ENCODE assay signal across 8 cellular contexts in the genomic region with DNA sequence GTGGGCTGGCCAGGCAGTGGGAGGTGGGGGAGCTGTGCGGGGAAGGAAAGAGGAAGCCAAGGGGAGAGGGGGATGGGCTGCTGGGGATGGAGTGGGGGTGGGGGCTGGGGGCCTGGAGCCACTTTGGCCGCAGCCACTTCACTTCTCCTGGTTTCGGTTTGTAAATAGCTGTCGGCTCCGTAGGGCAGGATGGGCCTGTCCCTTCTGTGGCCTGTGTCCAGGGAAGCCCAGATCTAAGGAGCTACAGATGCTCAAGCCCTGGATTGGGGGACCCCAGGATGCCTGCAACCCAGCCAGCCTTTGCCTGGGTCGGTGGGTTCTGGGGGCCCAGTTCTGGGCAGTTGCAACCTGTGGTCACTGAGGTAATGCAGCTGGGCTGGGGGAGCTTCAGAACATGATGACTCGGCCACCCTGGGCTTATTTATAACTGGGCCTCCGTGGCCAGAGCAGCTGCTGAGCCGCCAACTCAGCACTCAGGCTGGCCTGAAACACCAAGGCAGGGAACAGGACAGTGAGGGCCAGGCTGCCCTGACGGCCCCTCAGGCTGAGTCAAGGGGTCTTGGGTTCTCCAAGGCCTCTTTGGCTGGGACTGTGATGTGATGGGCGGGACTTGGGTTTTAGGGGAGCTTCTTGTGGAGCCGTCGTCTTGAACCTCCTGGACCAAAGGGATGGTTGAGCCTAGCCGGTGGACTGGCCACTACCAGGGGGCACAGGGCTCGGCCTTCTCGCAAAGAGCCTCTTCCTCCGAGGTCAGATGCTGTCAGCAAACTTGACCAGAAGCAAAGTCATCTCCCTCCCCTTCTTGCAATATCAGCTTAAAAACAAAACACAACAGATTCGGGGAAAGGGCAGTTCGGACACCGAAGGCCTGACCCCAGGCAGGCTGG. TPM values are rescaled to one million over a fixed set of nuclear protein-coding genes. Genes with fewer than 3 reads are reported as not detected.
DNase-seq lines count a peak whose midpoint lies in the region; ATAC-seq and TF ChIP-seq lines count a peak whose summit lies in the region.

No MANE protein-coding gene starts in this region.

- no peak overlapping the region for H3K9ac ChIP-seq in mesendoderm (ENCODE audit: low read length)

- H3K4me1 ChIP-seq in mesendoderm (ENCODE audit: control insufficient read depth, low read depth, low read length): peaks cover 4% of the 10 kb centered on the region

- H3K4me3 ChIP-seq in AG04450 (ENCODE audit: low read depth, low read length): no peak overlapping the region
- H3K4me3 ChIP-seq in brain microvascular endothelial cell (ENCODE audit: low read depth, low read length): no peak overlapping the region
- no peak overlapping the region for H3K4me3 ChIP-seq in mesendoderm (ENCODE audit: low read length)

- H2BK5ac ChIP-seq in mesendoderm (ENCODE audit: low read length): no peak overlapping the region

- H3K23ac ChIP-seq in mesendoderm (ENCODE audit: low read length): no peak overlapping the region

- H3K56ac ChIP-seq in mesendoderm (ENCODE audit: low read length): peak overlapping the region; percentile 32

- no peaks in the 10 kb centered on the region; the same call in 1 of the 2 replicates for H3K9me3 ChIP-seq in AG04450 (ENCODE audit: control insufficient read depth, insufficient read depth, low read length)

- no peak overlapping the region for H2AK5ac ChIP-seq in mesendoderm (ENCODE audit: low read length)

- H2BK15ac ChIP-seq in mesendoderm (replicated peaks; ENCODE audit: low read depth): no peak overlapping the region

- no peak overlapping the region for H4K8ac ChIP-seq in mesendoderm (ENCODE audit: low read depth, low read length)

- no peaks in the 10 kb centered on the region for H3K36me3 ChIP-seq in brain microvascular endothelial cell (replicated peaks)
- H3K36me3 ChIP-seq in mesendoderm (ENCODE audit: control insufficient read depth, insufficient read depth, low read length): no peaks in the 10 kb centered on the region

- in situ Hi-C loops in brain microvascular endothelial cell (cut with HindIII; ENCODE audit: low pct_ligation_motif_present, low sequenced_read_pairs): no loop called here

- no peak for TF ChIP-seq CTCF in AG04450 (IDR thresholded peaks at IDR 0.05; ENCODE audit: low read depth, low read length)
- no peak for TF ChIP-seq CTCF in brain microvascular endothelial cell (IDR thresholded peaks at IDR 0.05; ENCODE audit: low read depth, low read length, missing control alignments)

- no peaks in the 10 kb centered on the region for H3K79me2 ChIP-seq in mesendoderm (ENCODE audit: control insufficient read depth, insufficient read depth, low read length)

- no peaks in the 10 kb centered on the region for H3K27me3 ChIP-seq in AG04450 (ENCODE audit: control insufficient read depth, insufficient read depth, low read length)
- H3K27me3 ChIP-seq in brain microvascular endothelial cell (replicated peaks): no peaks in the 10 kb centered on the region
- H3K27me3 ChIP-seq in mesendoderm (ENCODE audit: insufficient read depth, low read length, poor library complexity): no peaks in the 10 kb centered on the region

- no peak overlapping the region for H2BK120ac ChIP-seq in mesendoderm (ENCODE audit: low read depth, low read length)

- no peaks in the 10 kb centered on the region for H3K79me1 ChIP-seq in mesendoderm (ENCODE audit: low read length)

- CTCF ChIA-PET in AG04450 (lab: Charles Lee): interaction anchor here (0.5 to 3.4 kb wide), 6 partner anchors 18 to 214 kb away, joined by 3 to 31 read pairs (median 4); no protein-coding TSS in a partner anchor

- H3K18ac ChIP-seq in mesendoderm (ENCODE audit: low read length): no peak overlapping the region

- POLR2A ChIA-PET in AG04450 (lab: Yijun Ruan, JAX): interaction anchor here (0.6 to 2.3 kb wide), 3 partner anchors 14 to 57 kb away, joined by 3 to 9 read pairs (median 7); a partner anchor contains a TSS

- H3K4ac ChIP-seq in mesendoderm (ENCODE audit: low read depth, low read length): no peak overlapping the region

- H4K5ac ChIP-seq in mesendoderm (ENCODE audit: low read length): no peak overlapping the region

- ATAC-seq in HG03521 (IDR thresholded peaks at IDR 0.05; ENCODE audit: unreplicated experiment) (no peak), HG02610 (IDR thresholded peaks at IDR 0.05; ENCODE audit: unreplicated experiment) (no peak)

- peak; percentile 53 for DNase-seq in AG04450 (ENCODE audit: low read depth, low spot score)
- DNase-seq in M059J (ENCODE audit: low read depth): peak; percentile 57
- peak; percentile 57 for DNase-seq in brain microvascular endothelial cell
- no peak for DNase-seq in mesendoderm
- no peak for DNase-seq in SHP77 treated with DMSO at 0.1 percent for 48 hours (lab: John Stamatoyannopoulos, UW)
- DNase-seq in 8988T: no peak

- peak overlapping the region; percentile 89 for H3K27ac ChIP-seq in AG04450 (ENCODE audit: low read depth, low read length)
- peak overlapping the region; percentile 14 for H3K27ac ChIP-seq in brain microvascular endothelial cell
- no peak overlapping the region for H3K27ac ChIP-seq in mesendoderm (ENCODE audit: low read depth, low read length)

- H3K4me2 ChIP-seq in mesendoderm (ENCODE audit: low read length): no peak overlapping the region

- no CpG with 5 or more reads among the region's 20 CpGs for WGBS in mesendoderm (ENCODE audit: extremely low coverage, insufficient coverage, low lambda C conversion rate)

RNA-seq across cellular contexts. Expression of a gene that starts 15.0 kb away (rescaled TPM):
- 54.4 and 65.9 TPM in 2 replicates for polyA plus RNA-seq in AG04450 (2011; rRNA removed)
- polyA minus RNA-seq in AG04450 (2011; rRNA and poly(A)+ RNA removed): 26.2 and 33.5 TPM in 2 replicates
- total RNA-seq in M059J (2014; rRNA removed; shearing (Covaris generic)): 23.2 and 43.9 TPM in 2 replicates
- 10.9 TPM for polyA plus RNA-seq in mesendoderm (2013, experiment 1 of 2)
- polyA plus RNA-seq in mesendoderm (2013, experiment 2 of 2): 11.3 TPM

RNA-seq across cellular contexts. Expression of a gene that starts 15.1 kb away (rescaled TPM):
- polyA plus RNA-seq in AG04450 (2011; rRNA removed): not detected in 2 replicates
- not detected in 2 replicates for polyA minus RNA-seq in AG04450 (2011; rRNA and poly(A)+ RNA removed)
- not detected in 2 replicates for total RNA-seq in M059J (2014; rRNA removed; shearing (Covaris generic))
- polyA plus RNA-seq in mesendoderm (2013, experiment 1 of 2): 0.70 TPM
- 0.63 TPM for polyA plus RNA-seq in mesendoderm (2013, experiment 2 of 2)

RNA-seq across cellular contexts. Expression of a gene that starts 32.8 kb away (rescaled TPM):
- polyA plus RNA-seq in AG04450 (2011; rRNA removed): 211 and 290 TPM in 2 replicates
- polyA minus RNA-seq in AG04450 (2011; rRNA and poly(A)+ RNA removed): 169 and 172 TPM in 2 replicates
- total RNA-seq in M059J (2014; rRNA removed; shearing (Covaris generic)): 283 and 294 TPM in 2 replicates
- polyA plus RNA-seq in mesendoderm (2013, experiment 1 of 2): 136 TPM
- 143 TPM for polyA plus RNA-seq in mesendoderm (2013, experiment 2 of 2)

RNA-seq across cellular contexts. Expression of a gene that starts 40.9 kb away (rescaled TPM):
- polyA plus RNA-seq in AG04450 (2011; rRNA removed): not detected in 2 replicates
- not detected in 2 replicates for polyA minus RNA-seq in AG04450 (2011; rRNA and poly(A)+ RNA removed)
- not detected in 2 replicates for total RNA-seq in M059J (2014; rRNA removed; shearing (Covaris generic))
- polyA plus RNA-seq in mesendoderm (2013, experiment 1 of 2): not detected
- not detected for polyA plus RNA-seq in mesendoderm (2013, experiment 2 of 2)

RNA-seq across cellular contexts. Expression of a gene that starts 55.5 kb away (rescaled TPM):
- 0.09 TPM in 1 of 2 replicates, not detected in the other for polyA plus RNA-seq in AG04450 (2011; rRNA removed)
- polyA minus RNA-seq in AG04450 (2011; rRNA and poly(A)+ RNA removed): 0.46 TPM in 1 of 2 replicates, not detected in the other
- total RNA-seq in M059J (2014; rRNA removed; shearing (Covaris generic)): not detected in 2 replicates
- 0.14 TPM for polyA plus RNA-seq in mesendoderm (2013, experiment 1 of 2)
- 0.28 TPM for polyA plus RNA-seq in mesendoderm (2013, experiment 2 of 2)

Comparison
In these comparisons a context has a peak if more than half of its experiments do, and no peak if none do; other contexts are left out.
1. DNase-seq: peak in AG04450 (single experiment), M059J (single experiment) and brain microvascular endothelial cell (single experiment); none in mesendoderm (single experiment), SHP77 treated with DMSO at 0.1 percent for 48 hours (single experiment) and 8988T (single experiment).